12 cellular contexts compared by ENCODE assay signal in genomic region chr6:579339-579738, GRCh38.
DNase-seq lines count a peak whose midpoint lies in the region; ATAC-seq and TF ChIP-seq lines count a peak whose summit lies in the region.
"Had no signal": no experiment of that assay in that cellular context is flagged by ENCODE, and none has a peak within 500 bp of the region (broad histone marks: within the 10 kb centered on the region; RNA-seq: fewer than 3 reads in every experiment).

No MANE protein-coding gene starts in this region.

- DNase-seq in BJ (ENCODE audit: low read depth) (no peak), HCT116 (ENCODE audit: low read depth, low spot score) (no peak), RWPE1 (ENCODE audit: low spot score) (no peak), fibroblast of villous mesenchyme (ENCODE audit: low read depth) (peak; percentile 33), HPDE6-E6E7 (ENCODE audit: extremely low spot score) (no peak), suprapubic skin (ENCODE audit: low spot score in 2 of 2) (no peak)
- no peak for DNase-seq in activated naive CD4-positive, alpha-beta T cell treated with anti-CD3 and anti-CD28 coated beads, Interleukin-2, amount 50 U/mL, for 72 hours (ENCODE audit: low spot score in 2 of 2)
- no peak for DNase-seq in activated naive CD4-positive, alpha-beta T cell treated with anti-CD3 and anti-CD28 coated beads for 36 hours
- DNase-seq: activated CD4-positive, alpha-beta T cell treated with anti-CD3 and anti-CD28 coated beads, Interleukin-2, amount 10 ng/mL, durations not matched to agents 24 days and 14 days; aorta; gastrocnemius medialis; stimulated activated naive CD8-positive, alpha-beta T cell treated with anti-CD3 and anti-CD28 coated beads, Interleukin-15, amount 100 ng/mL, for 72 hours had no signal

- H3K27ac Mint-ChIP-seq in activated naive CD4-positive, alpha-beta T cell treated with anti-CD3 and anti-CD28 coated beads, Interleukin-2, amount 50 U/mL, for 72 hours, result no peak overlapping the region
- no peak overlapping the region for H3K27ac Mint-ChIP-seq in activated naive CD4-positive, alpha-beta T cell treated with anti-CD3 and anti-CD28 coated beads for 36 hours
- H3K27ac Mint-ChIP-seq: activated CD4-positive, alpha-beta T cell treated with anti-CD3 and anti-CD28 coated beads, Interleukin-2, amount 10 ng/mL, durations not matched to agents 24 days and 14 days had no signal

- peak; percentile 82 for ATAC-seq in HCT116
- no peak for ATAC-seq in activated naive CD4-positive, alpha-beta T cell treated with anti-CD3 and anti-CD28 coated beads, Interleukin-2, amount 50 U/mL, for 72 hours
- ATAC-seq: gastrocnemius medialis; stimulated activated naive CD8-positive, alpha-beta T cell treated with anti-CD3 and anti-CD28 coated beads, Interleukin-15, amount 100 ng/mL, for 72 hours had no signal

- H3K36me3 ChIP-seq in BJ (ENCODE audit: control insufficient read depth, insufficient read depth, low read length), result no peaks in the 10 kb centered on the region
- H3K36me3 ChIP-seq in HCT116 (ENCODE audit: control insufficient read depth in 1 of 2, insufficient read depth in 2 of 2, low read length in 2 of 2), result no peaks in the 10 kb centered on the region
- no peaks in the 10 kb centered on the region for H3K36me3 ChIP-seq in suprapubic skin
- H3K36me3 ChIP-seq: gastrocnemius medialis had no signal

- no peaks in the 10 kb centered on the region for H3K79me2 ChIP-seq in HCT116 (ENCODE audit: insufficient read depth, low read length)

- RAD21 ChIA-PET in HCT116 (lab: Charles Lee; ENCODE audit: low non-redundant PET in 1 of 2, low total read pairs in 2 of 2, uncharacterized antibody in 2 of 2, unreplicated experiment in 2 of 2), result no interaction called here

- H3K4me3 ChIP-seq in BJ (ENCODE audit: low read depth, low read length), result no peak overlapping the region
- no peak overlapping the region for H3K4me3 ChIP-seq in HCT116 (replicated peaks in 1 of 2; ENCODE audit: low read depth in 1 of 2, low read length in 2 of 2)
- H3K4me3 ChIP-seq in fibroblast of villous mesenchyme (ENCODE audit: low read depth, low read length), result no peak overlapping the region
- no peak overlapping the region for H3K4me3 ChIP-seq in suprapubic skin
- H3K4me3 ChIP-seq: gastrocnemius medialis had no signal

- no peak overlapping the region for H2AFZ ChIP-seq in HCT116 (ENCODE audit: low read depth, low read length, poor library complexity, severe bottlenecking)

- no peak overlapping the region for H3K9ac ChIP-seq in HCT116 (ENCODE audit: low read length)

- intact Hi-C loops in HCT116 (cut with micrococcal nuclease), result no loop called here
- intact Hi-C loops in activated naive CD4-positive, alpha-beta T cell treated with anti-CD3 and anti-CD28 coated beads for 36 hours (cut with micrococcal nuclease), result no loop called here

- TF ChIP-seq RAD21 in HCT116 (IDR thresholded peaks at IDR 0.05; ENCODE audit: low read depth), result peak; percentile 38

- CTCF ChIA-PET in BJ (lab: Yijun Ruan, JAX), result interaction anchor here (0.6 to 1.5 kb wide), 8 partner anchors 14 to 857 kb away, joined by 3 to 5 read pairs (median 4); no protein-coding TSS in a partner anchor
- CTCF ChIA-PET in HCT116 (lab: Charles Lee), result interaction anchor here (0.7 to 1.7 kb wide), 4 partner anchors 14 to 857 kb away, joined by 3 to 7 read pairs (median 3); no protein-coding TSS in a partner anchor
- CTCF ChIA-PET in RWPE1 (lab: Yijun Ruan, JAX), result interaction anchor here (0.5 kb wide), 1 partner anchor 800 kb away, joined by 4 read pairs; no protein-coding TSS in a partner anchor
- CTCF ChIA-PET in activated naive CD4-positive, alpha-beta T cell treated with anti-CD3 and anti-CD28 coated beads for 36 hours (lab: Charles Lee), result interaction anchor here (0.7 to 1.6 kb wide), 2 partner anchors 11 to 187 kb away, joined by 3 to 4 read pairs; no protein-coding TSS in a partner anchor

- POLR2A ChIA-PET in BJ (lab: Charles Lee) (no interaction called here), HCT116 (lab: Charles Lee) (no interaction called here), RWPE1 (lab: Yijun Ruan, JAX; ENCODE audit: low non-redundant PET) (no interaction called here)

- no peak for TF ChIP-seq EP300 in suprapubic skin (IDR thresholded peaks at IDR 0.05)

- no peak overlapping the region for H3K4me2 ChIP-seq in HCT116 (ENCODE audit: low read length)

- no TSS peak for BruUV-seq in HCT116 (replicated peaks; lab: Mats Ljungman, UMichigan)

- H3K4me1 ChIP-seq in HCT116 (ENCODE audit: control insufficient read depth in 1 of 2, insufficient read depth in 2 of 2, low read length in 2 of 2) (peaks cover 12 to 18% of the 10 kb centered on the region in 2 experiments), suprapubic skin (no peaks in the 10 kb centered on the region)

- H3K9me3 ChIP-seq in HCT116 (ENCODE audit: control insufficient read depth in 1 of 2, insufficient read depth in 1 of 2, low read depth in 1 of 2, low read length in 2 of 2), result no peaks in the 10 kb centered on the region; a peak in 1 of 4 replicates
- no peaks in the 10 kb centered on the region for H3K9me3 ChIP-seq in suprapubic skin
- H3K9me3 ChIP-seq: gastrocnemius medialis had no signal

- WGBS in suprapubic skin, result 89% methylated on average over 5 of the region's 5 CpGs

- no peaks in the 10 kb centered on the region for H3K27me3 Mint-ChIP-seq in activated naive CD4-positive, alpha-beta T cell treated with anti-CD3 and anti-CD28 coated beads for 36 hours (ENCODE audit: low read depth)
- H3K27me3 Mint-ChIP-seq: activated CD4-positive, alpha-beta T cell treated with anti-CD3 and anti-CD28 coated beads, Interleukin-2, amount 10 ng/mL, durations not matched to agents 24 days and 14 days; stimulated activated naive CD8-positive, alpha-beta T cell treated with anti-CD3 and anti-CD28 coated beads, Interleukin-15, amount 100 ng/mL, for 72 hours had no signal

- H3K9me3 Mint-ChIP-seq in activated naive CD4-positive, alpha-beta T cell treated with anti-CD3 and anti-CD28 coated beads, Interleukin-2, amount 50 U/mL, for 72 hours, result peaks cover 0 to 7% of the 10 kb centered on the region in 2 donors
- H3K9me3 Mint-ChIP-seq in activated naive CD4-positive, alpha-beta T cell treated with anti-CD3 and anti-CD28 coated beads for 36 hours, result no peaks in the 10 kb centered on the region

- no peak for TF ChIP-seq POLR2A in HCT116 (IDR thresholded peaks at IDR 0.05; ENCODE audit: borderline replicate concordance, extremely low read depth, insufficient read depth, insufficient read length)
- TF ChIP-seq POLR2A in suprapubic skin (IDR thresholded peaks at IDR 0.05), result no peak

- H3K27ac ChIP-seq in HCT116 (ENCODE audit: low read depth, low read length) (no peak overlapping the region), RWPE1 (no peak overlapping the region), suprapubic skin (no peak overlapping the region)
- H3K27ac ChIP-seq: gastrocnemius medialis had no signal

- peaks cover 26% of the 10 kb centered on the region for H3K4me1 Mint-ChIP-seq in activated naive CD4-positive, alpha-beta T cell treated with anti-CD3 and anti-CD28 coated beads for 36 hours (ENCODE audit: low read depth)

- H3K36me3 Mint-ChIP-seq in activated naive CD4-positive, alpha-beta T cell treated with anti-CD3 and anti-CD28 coated beads, Interleukin-2, amount 50 U/mL, for 72 hours, result peaks cover 15 to 29% of the 10 kb centered on the region in 2 donors
- peaks cover 13% of the 10 kb centered on the region for H3K36me3 Mint-ChIP-seq in activated naive CD4-positive, alpha-beta T cell treated with anti-CD3 and anti-CD28 coated beads for 36 hours (ENCODE audit: low read depth)

- H3K27me3 ChIP-seq in BJ (ENCODE audit: control insufficient read depth, insufficient read depth, low read length) (no peaks in the 10 kb centered on the region), HCT116 (ENCODE audit: insufficient read depth, low read length) (no peaks in the 10 kb centered on the region), suprapubic skin (no peaks in the 10 kb centered on the region)
- H3K27me3 ChIP-seq: gastrocnemius medialis had no signal

- H3K9me2 ChIP-seq in HCT116 (ENCODE audit: insufficient read depth), result no peaks in the 10 kb centered on the region

- H4K20me1 ChIP-seq in HCT116 (ENCODE audit: insufficient read depth), result no peaks in the 10 kb centered on the region

- no peak overlapping the region for H3K4me3 Mint-ChIP-seq in activated naive CD4-positive, alpha-beta T cell treated with anti-CD3 and anti-CD28 coated beads for 36 hours
- H3K4me3 Mint-ChIP-seq: activated CD4-positive, alpha-beta T cell treated with anti-CD3 and anti-CD28 coated beads, Interleukin-2, amount 10 ng/mL, durations not matched to agents 24 days and 14 days; stimulated activated naive CD8-positive, alpha-beta T cell treated with anti-CD3 and anti-CD28 coated beads, Interleukin-15, amount 100 ng/mL, for 72 hours had no signal

- peak; percentile 62 for TF ChIP-seq CTCF in BJ (IDR thresholded peaks at IDR 0.05; ENCODE audit: insufficient read depth, low read depth, low read length)
- peak; percentile 21 to 46 (median 32); a peak in 5 of 6 replicates for TF ChIP-seq CTCF in HCT116 (IDR thresholded peaks at IDR 0.05 in 2 of 3, conservative IDR thresholded peaks at IDR 0.05 in 1 of 3; ENCODE audit: borderline replicate concordance in 1 of 3, insufficient read depth in 1 of 3, low read depth in 2 of 3, low read length in 2 of 3)
- TF ChIP-seq CTCF in RWPE1 (conservative IDR thresholded peaks at IDR 0.05; ENCODE audit: low read depth), result peak; percentile 13; the same call in 1 of the 2 replicates
- TF ChIP-seq CTCF in fibroblast of villous mesenchyme (IDR thresholded peaks at IDR 0.05; ENCODE audit: insufficient read depth, low read depth, low read length), result peak; percentile 38
- TF ChIP-seq CTCF in suprapubic skin (IDR thresholded peaks at IDR 0.05), result peak in 1 of 2 donors; percentile 1

TF ChIP-seq in HCT116, 20 proteins besides CTCF, POLR2A, EP300 and RAD21 (continues in another document):
- TF ChIP-seq MAX (IDR thresholded peaks at IDR 0.05), result no peak
- no peak for TF ChIP-seq CEBPB (IDR thresholded peaks at IDR 0.05; ENCODE audit: low read depth)
- TF ChIP-seq JUND (IDR thresholded peaks at IDR 0.05), result no peak
- TF ChIP-seq ATF3 (IDR thresholded peaks at IDR 0.05), result no peak
